In the genomic region with DNA sequence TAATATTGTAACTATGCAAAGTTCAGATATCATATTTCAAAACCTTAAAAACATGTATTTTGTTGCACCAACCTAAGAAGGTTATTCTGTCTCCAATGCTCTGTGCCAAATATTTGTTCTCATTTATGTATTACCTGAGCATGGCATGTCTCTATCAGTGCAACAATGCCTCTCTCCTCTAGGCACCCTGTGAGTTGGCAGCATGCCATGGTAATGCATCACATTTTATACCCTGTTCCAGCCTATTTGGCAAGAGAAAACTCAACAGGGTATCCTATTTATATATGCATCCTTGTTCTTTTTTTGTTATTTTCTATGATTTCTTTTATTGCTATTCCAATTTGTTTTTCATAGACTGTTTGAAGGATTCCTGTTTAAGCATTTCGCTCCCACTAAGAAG, we compare ENCODE assay signal across 18 cellular contexts.
A peak's percentile ranks its signal among the peaks of the same experiment; 100 is the strongest.
DNase-seq lines count a peak whose midpoint lies in the region; ATAC-seq and TF ChIP-seq lines count a peak whose summit lies in the region.
"Had no signal": no experiment of that assay in that cellular context is flagged by ENCODE, and none has a peak within 500 bp of the region (broad histone marks: within the 10 kb centered on the region; RNA-seq: fewer than 3 reads in every experiment).

No MANE protein-coding gene starts in this region.

- CTCF ChIA-PET in CD4-positive, alpha-beta T cell (lab: Charles Lee) = no interaction called here

- no peak for TF ChIP-seq POLR2A in GM18505 (IDR thresholded peaks at IDR 0.05; ENCODE audit: borderline replicate concordance, extremely low read depth, insufficient read depth, insufficient read length)

- no peak overlapping the region for H3K4me3 Mint-ChIP-seq in CD4-positive, alpha-beta T cell

- ATAC-seq in GM18907 (IDR thresholded peaks at IDR 0.05; ENCODE audit: unreplicated experiment) = no peak
- ATAC-seq in GM18505 (IDR thresholded peaks at IDR 0.05; ENCODE audit: unreplicated experiment) = no peak
- no peak for ATAC-seq in CD4-positive, alpha-beta T cell (ENCODE audit: poor library complexity)
- ATAC-seq: lower lobe of right lung had no signal

- no peaks in the 10 kb centered on the region for H3K36me3 Mint-ChIP-seq in CD4-positive, alpha-beta T cell (ENCODE audit: low read depth)

- peaks cover 3% of the 10 kb centered on the region for H3K9me3 Mint-ChIP-seq in CD4-positive, alpha-beta T cell

- H3K4me3 ChIP-seq in BE2C (ENCODE audit: low read depth, low read length) = no peak overlapping the region
- H3K4me3 ChIP-seq: lower lobe of right lung, spleen, uterus had no signal

- intact Hi-C loops in CD4-positive, alpha-beta T cell (cut with DNase I, micrococcal nuclease) = no loop called here

- H3K36me3 ChIP-seq in BE2C = no peaks in the 10 kb centered on the region
- H3K36me3 ChIP-seq: lower lobe of right lung, spleen, uterus, WERI-Rb-1 had no signal

- H3K4me1 ChIP-seq in BE2C = no peaks in the 10 kb centered on the region
- H3K4me1 ChIP-seq: lower lobe of right lung, spleen, uterus had no signal

- POLR2A ChIA-PET in CD4-positive, alpha-beta T cell (lab: Charles Lee) = no interaction called here

- TF ChIP-seq CTCF in BE2C (IDR thresholded peaks at IDR 0.05; ENCODE audit: low read depth, low read length) = no peak
- no peak for TF ChIP-seq CTCF in CD4-positive, alpha-beta T cell (IDR thresholded peaks at IDR 0.05)

- H3K27ac ChIP-seq in CD4-positive, alpha-beta T cell (ENCODE audit: low read depth, low read length) = no peak overlapping the region
- H3K27ac ChIP-seq: hepatocyte, lower lobe of right lung, spleen, uterus, WERI-Rb-1 had no signal

- H3K4me1 Mint-ChIP-seq in CD4-positive, alpha-beta T cell (ENCODE audit: low read depth) = no peaks in the 10 kb centered on the region

- no peak overlapping the region for H3K27ac Mint-ChIP-seq in CD4-positive, alpha-beta T cell

- H3K27me3 ChIP-seq in BE2C = no peaks in the 10 kb centered on the region
- H3K27me3 ChIP-seq in CD4-positive, alpha-beta T cell (ENCODE audit: control insufficient read depth, insufficient read depth, low read length) = no peaks in the 10 kb centered on the region
- H3K27me3 ChIP-seq: hepatocyte, spleen, uterus had no signal

- DNase-seq in BE2C = peak; percentile 10
- DNase-seq in DMS79 treated with DMSO at 0.1 percent for 48 hours (lab: John Stamatoyannopoulos, UW) = peak; percentile 80
- DNase-seq in NCI-H2029 treated with DMSO at 0.1 percent for 48 hours (lab: John Stamatoyannopoulos, UW) = peak; percentile 1
- peak; percentile 79 for DNase-seq in NCI-H748 treated with DMSO at 0.1 percent for 48 hours (lab: John Stamatoyannopoulos, UW)
- DNase-seq in Kasumi-1 (lab: John Stamatoyannopoulos, UW) = no peak
- DNase-seq in CD4-positive, alpha-beta T cell = no peak
- DNase-seq: activated CD4-positive, alpha-beta T cell treated with anti-CD3 and anti-CD28 coated beads, Interleukin-2, amount 50 U/mL, for 4 hours; dermis blood vessel endothelial cell; GOT3; lower lobe of right lung; SIG-M5; spleen; stimulated activated CD8-positive, alpha-beta memory T cell treated with anti-CD3 and anti-CD28 coated beads, Interleukin-4, amount 100 ng/mL, for 48 hours; uterus; WERI-Rb-1 had no signal

- no peaks in the 10 kb centered on the region for H3K27me3 Mint-ChIP-seq in CD4-positive, alpha-beta T cell

- no peaks in the 10 kb centered on the region for H3K9me3 ChIP-seq in BE2C
- no peaks in the 10 kb centered on the region for H3K9me3 ChIP-seq in CD4-positive, alpha-beta T cell (ENCODE audit: control insufficient read depth, low read length)
- H3K9me3 ChIP-seq: lower lobe of right lung, spleen, uterus had no signal

Comparison
In these comparisons a context has a peak if more than half of its experiments do, and no peak if none do; other contexts are left out.
1. DNase-seq: peak in BE2C (single experiment), DMS79 treated with DMSO at 0.1 percent for 48 hours (single experiment), NCI-H2029 treated with DMSO at 0.1 percent for 48 hours (single experiment) and NCI-H748 treated with DMSO at 0.1 percent for 48 hours (single experiment); none in Kasumi-1 (0 of 2) and CD4-positive, alpha-beta T cell (0 of 10).